8 cellular contexts compared by ENCODE assay signal in the genomic region with DNA sequence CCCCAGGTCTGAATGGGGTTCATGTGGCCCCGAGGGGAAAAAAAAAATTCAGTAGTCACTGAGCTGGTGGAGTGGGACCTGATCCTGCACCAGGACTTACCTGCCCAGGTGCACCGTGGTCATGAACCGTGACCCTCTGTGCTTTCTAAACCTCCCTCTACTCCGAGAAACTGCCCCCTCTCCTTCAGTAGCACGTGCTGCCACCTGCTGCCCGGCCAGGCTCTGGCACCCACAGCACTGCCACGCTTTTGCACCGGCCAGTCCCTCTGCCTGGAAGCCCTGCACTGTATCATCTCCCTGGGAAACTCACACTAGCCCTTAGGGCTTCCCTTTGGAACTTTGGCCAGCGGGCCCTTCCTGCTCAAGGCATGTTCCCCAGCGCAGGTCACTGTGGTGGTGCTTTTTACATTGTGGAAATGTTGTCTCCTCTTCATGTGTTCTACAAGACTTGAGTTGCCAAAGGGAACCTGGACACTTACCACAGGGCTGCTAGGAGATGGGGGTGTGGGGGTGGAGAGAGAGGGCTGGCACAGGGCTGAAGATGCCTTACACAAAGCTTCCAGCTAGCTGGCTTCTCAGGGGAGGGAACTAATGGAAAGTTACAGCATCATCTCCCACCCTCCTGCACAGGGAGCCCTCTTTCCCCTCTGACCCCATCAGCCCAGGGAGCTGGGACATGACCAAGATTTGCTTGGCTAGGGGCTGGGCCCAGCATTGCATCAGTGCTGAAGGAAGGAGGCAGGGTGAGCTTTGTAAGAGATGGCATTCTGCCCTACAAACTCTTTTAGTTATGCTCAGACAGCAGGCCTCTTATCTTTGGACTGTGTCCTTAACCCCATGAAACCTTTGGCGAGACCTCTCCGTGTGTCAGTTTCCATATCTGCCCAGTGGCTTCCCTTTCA. TPM values are rescaled to one million over a fixed set of nuclear protein-coding genes. Genes with fewer than 3 reads are reported as not detected.
DNase-seq lines count a peak whose midpoint lies in the region; ATAC-seq and TF ChIP-seq lines count a peak whose summit lies in the region.

No MANE protein-coding gene starts in this region.

- POLR2A ChIA-PET in BJ (lab: Charles Lee) (no interaction called here), HEK293T (lab: Yijun Ruan, JAX) (no interaction called here)

- ATAC-seq in GM18519 (IDR thresholded peaks at IDR 0.05; ENCODE audit: low FRiP score, unreplicated experiment) (no peak), GM21381 (IDR thresholded peaks at IDR 0.05; ENCODE audit: unreplicated experiment) (no peak)

- H3K4me3 ChIP-seq in BJ (ENCODE audit: low read depth, low read length), result no peak overlapping the region
- no peak overlapping the region for H3K4me3 ChIP-seq in iPS DF 6.9 (ENCODE audit: low read length)

- peak; percentile 48 for TF ChIP-seq CTCF in BJ (IDR thresholded peaks at IDR 0.05; ENCODE audit: insufficient read depth, low read depth, low read length)

- WGBS in iPS DF 6.9 (ENCODE audit: insufficient coverage, insufficient read length), result no CpG with 5 or more reads among the region's 12 CpGs

- DNase-seq in BJ (ENCODE audit: low read depth) (no peak), HEK293T (ENCODE audit: extremely low spot score) (peak; percentile 48), SW480 (ENCODE audit: low spot score) (peak; percentile 68), iPS DF 6.9 (ENCODE audit: low read depth, low spot score) (peak; percentile 41), NCI-H1694 (lab: John Stamatoyannopoulos, UW) (no peak), dedifferentiated amniotic fluid mesenchymal stem cell (ENCODE audit: extremely low spot score) (no peak)

- 0 out of 2 replicates have a peak, but pooled peaks cover 3% of the 10 kb centered on the region for H3K4me1 ChIP-seq in iPS DF 6.9 (ENCODE audit: control insufficient read depth, insufficient read depth, low read length)

- H3K27ac ChIP-seq in iPS DF 6.9 (ENCODE audit: low read length), result no peak overlapping the region

- CTCF ChIA-PET in BJ (lab: Yijun Ruan, JAX) (interaction anchor here (0.7 to 1.9 kb wide), 2 partner anchors 216 to 217 kb away, joined by 3 to 5 read pairs; no protein-coding TSS in a partner anchor), HEK293T (lab: Yijun Ruan, JAX) (no interaction called here)

- no peaks in the 10 kb centered on the region for H3K36me3 ChIP-seq in BJ (ENCODE audit: control insufficient read depth, insufficient read depth, low read length)
- no peaks in the 10 kb centered on the region for H3K36me3 ChIP-seq in iPS DF 6.9 (ENCODE audit: control insufficient read depth, insufficient read depth, low read length)

- H3K9me3 ChIP-seq in iPS DF 6.9 (ENCODE audit: control insufficient read depth, insufficient read depth, low read length), result no peaks in the 10 kb centered on the region

- H3K27me3 ChIP-seq in BJ (ENCODE audit: control insufficient read depth, insufficient read depth, low read length) (peaks cover 15% of the 10 kb centered on the region), iPS DF 6.9 (ENCODE audit: control insufficient read depth, insufficient read depth, low read length) (peaks cover 26% of the 10 kb centered on the region)

TF ChIP-seq in HEK293T, 16 proteins besides CTCF, POLR2A, EP300 and RAD21:
- TF ChIP-seq, protein P1, sequence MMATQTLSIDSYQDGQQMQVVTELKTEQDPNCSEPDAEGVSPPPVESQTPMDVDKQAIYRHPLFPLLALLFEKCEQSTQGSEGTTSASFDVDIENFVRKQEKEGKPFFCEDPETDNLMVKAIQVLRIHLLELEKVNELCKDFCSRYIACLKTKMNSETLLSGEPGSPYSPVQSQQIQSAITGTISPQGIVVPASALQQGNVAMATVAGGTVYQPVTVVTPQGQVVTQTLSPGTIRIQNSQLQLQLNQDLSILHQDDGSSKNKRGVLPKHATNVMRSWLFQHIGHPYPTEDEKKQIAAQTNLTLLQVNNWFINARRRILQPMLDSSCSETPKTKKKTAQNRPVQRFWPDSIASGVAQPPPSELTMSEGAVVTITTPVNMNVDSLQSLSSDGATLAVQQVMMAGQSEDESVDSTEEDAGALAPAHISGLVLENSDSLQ (IDR thresholded peaks at IDR 0.05), result no peak
- TF ChIP-seq FOXA1 (IDR thresholded peaks at IDR 0.05) (no peak), SP1 (IDR thresholded peaks at IDR 0.05) (no peak), ZNF384 (IDR thresholded peaks at IDR 0.05) (no peak), CTBP1 (IDR thresholded peaks at IDR 0.05; ENCODE audit: borderline replicate concordance) (no peak), LEF1 (IDR thresholded peaks at IDR 0.05; ENCODE audit: borderline replicate concordance) (no peak), BHLHE40 (IDR thresholded peaks at IDR 0.05; ENCODE audit: borderline replicate concordance) (no peak), FOXM1 (IDR thresholded peaks at IDR 0.05; ENCODE audit: borderline replicate concordance) (no peak), TARDBP (IDR thresholded peaks at IDR 0.05) (no peak)

RNA-seq across cellular contexts. Expression of gene PTPRT, which starts 2.5 kb away (rescaled TPM):
- not detected in 2 replicates for polyA plus RNA-seq in BJ (2011; rRNA removed)
- polyA minus RNA-seq in BJ (2011; rRNA and poly(A)+ RNA removed), result not detected in 2 replicates

Comparison
In these comparisons a context has a peak if more than half of its experiments do, and no peak if none do; other contexts are left out.
1. DNase-seq: peak in HEK293T (single experiment), SW480 (single experiment) and iPS DF 6.9 (single experiment); none in BJ (single experiment), NCI-H1694 (single experiment) and dedifferentiated amniotic fluid mesenchymal stem cell (single experiment).